ENCODE assay signal across 14 cellular contexts in the genomic region with DNA sequence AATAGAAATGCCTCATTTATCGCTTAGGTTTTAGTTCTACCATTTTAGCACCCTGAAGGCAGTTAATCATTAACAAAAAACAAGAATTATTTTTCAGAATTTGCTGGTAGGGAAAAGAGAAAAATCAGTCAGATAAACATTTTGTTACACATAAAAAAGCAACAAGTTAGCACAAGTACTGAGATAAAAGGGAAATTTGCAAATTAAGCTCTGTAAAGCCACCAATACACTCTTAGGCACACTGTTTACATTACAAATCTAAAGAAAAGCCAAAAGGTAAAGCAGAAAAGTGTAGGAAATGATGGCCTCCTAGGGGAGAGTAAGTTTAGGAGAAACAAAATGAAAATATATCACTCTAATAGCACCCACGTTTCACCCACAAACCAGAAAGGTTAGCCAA. TPM values are rescaled to one million over a fixed set of nuclear protein-coding genes. Genes with fewer than 3 reads are reported as not detected.
DNase-seq lines count a peak whose midpoint lies in the region; ATAC-seq and TF ChIP-seq lines count a peak whose summit lies in the region.
"Had no signal": no experiment of that assay in that cellular context is flagged by ENCODE, and none has a peak within 500 bp of the region (broad histone marks: within the 10 kb centered on the region; RNA-seq: fewer than 3 reads in every experiment).

No MANE protein-coding gene starts in this region.

- H3K9me3 Mint-ChIP-seq in brain (no peaks in the 10 kb centered on the region), neural progenitor cell (no peaks in the 10 kb centered on the region)

- peaks cover 22% of the 10 kb centered on the region for H3K79me2 ChIP-seq in neural progenitor cell (ENCODE audit: low read depth)

- H3F3A ChIP-seq in neural progenitor cell (ENCODE audit: low read depth): peaks cover 22% of the 10 kb centered on the region

- H3K4me2 ChIP-seq in neural progenitor cell: peak overlapping the region; percentile 98

- H3K9me3 ChIP-seq in HUES48 (ENCODE audit: control insufficient read depth, insufficient read depth, low read length): no peaks in the 10 kb centered on the region
- no peaks in the 10 kb centered on the region for H3K9me3 ChIP-seq in neural progenitor cell (ENCODE audit: low read depth)
- H3K9me3 ChIP-seq: SJSA1 had no signal

- H3K4me3 Mint-ChIP-seq in brain (peak overlapping the region; percentile 66 to 96 (median 81)), neural progenitor cell (peak overlapping the region; percentile 63)

- peaks cover 34% of the 10 kb centered on the region for H3K4me1 ChIP-seq in HUES48 (ENCODE audit: control insufficient read depth, insufficient read depth, low read length)
- peaks cover 14% of the 10 kb centered on the region for H3K4me1 ChIP-seq in neural progenitor cell
- H3K4me1 ChIP-seq: SJSA1 had no signal

- H3K27me3 Mint-ChIP-seq in brain (peaks cover 37% of the 10 kb centered on the region), neural progenitor cell (ENCODE audit: insufficient read depth, low read depth) (peaks cover 5% of the 10 kb centered on the region)

- DNase-seq in DMS53 (lab: John Stamatoyannopoulos, UW) (peak; percentile 14), DMS53 treated with DMSO at 0.1 percent for 48 hours (lab: John Stamatoyannopoulos, UW; ENCODE audit: unreplicated experiment) (no peak), neural progenitor cell (ENCODE audit: low spot score) (no peak), NCI-H1417 treated with DMSO at 0.1 percent for 48 hours (lab: John Stamatoyannopoulos, UW) (no peak)
- no peak for DNase-seq in stimulated activated CD8-positive, alpha-beta memory T cell treated with anti-CD3 and anti-CD28 coated beads, Interleukin-4, amount 100 ng/mL, for 48 hours
- DNase-seq: activated CD4-positive, alpha-beta T cell treated with anti-CD3 and anti-CD28 coated beads, Interleukin-2, amount 50 U/mL, for 4 hours; brain microvascular endothelial cell; DMS 273 treated with DMSO at 0.1 percent for 48 hours; stimulated activated CD4-positive, alpha-beta T cell treated with anti-CD3 and anti-CD28 coated beads, Interleukin-15, amount 100 ng/mL, for 24 hours had no signal

- H4K20me1 ChIP-seq in neural progenitor cell (ENCODE audit: low read depth): peaks cover 7% of the 10 kb centered on the region

- H3K4me3 ChIP-seq in HUES48 (ENCODE audit: low read depth, low read length): peak overlapping the region; percentile 92
- peak overlapping the region; percentile 95 for H3K4me3 ChIP-seq in neural progenitor cell
- H3K4me3 ChIP-seq: SJSA1 had no signal

- H3K27ac ChIP-seq in HUES48 (ENCODE audit: low read depth, low read length) (no peak overlapping the region), neural progenitor cell (no peak overlapping the region)
- H3K27ac ChIP-seq: 22Rv1, brain microvascular endothelial cell, SJSA1 had no signal

- H2AFZ ChIP-seq in neural progenitor cell (replicated peaks): no peak overlapping the region

- H3K4me1 Mint-ChIP-seq in brain (peaks cover 32% of the 10 kb centered on the region), neural progenitor cell (peaks cover 13% of the 10 kb centered on the region)

- H3K9ac ChIP-seq in HUES48 (ENCODE audit: low read depth, low read length) (no peak overlapping the region), neural progenitor cell (no peak overlapping the region)

- H3K36me3 ChIP-seq in HUES48 (ENCODE audit: control insufficient read depth, insufficient read depth, low read length) (no peaks in the 10 kb centered on the region), neural progenitor cell (no peaks in the 10 kb centered on the region)
- H3K36me3 ChIP-seq: brain microvascular endothelial cell, SJSA1 had no signal

- no peak for ATAC-seq in HG03354 (IDR thresholded peaks at IDR 0.05; ENCODE audit: poor library complexity, severe bottlenecking, unreplicated experiment)

- H3K36me3 Mint-ChIP-seq in brain (no peaks in the 10 kb centered on the region), neural progenitor cell (no peaks in the 10 kb centered on the region)

- no peak for TF ChIP-seq CTCF in brain (conservative IDR thresholded peaks at IDR 0.05)
- no peak for TF ChIP-seq CTCF in neural progenitor cell (IDR thresholded peaks at IDR 0.05)

- peak overlapping the region in 1 of 5 experiments; percentile 91 for H3K27ac Mint-ChIP-seq in brain
- no peak overlapping the region for H3K27ac Mint-ChIP-seq in neural progenitor cell

- H3K27me3 ChIP-seq in HUES48 (ENCODE audit: control insufficient read depth, insufficient read depth, low read length) (peaks cover 8% of the 10 kb centered on the region), neural progenitor cell (peaks cover 12% of the 10 kb centered on the region)
- H3K27me3 ChIP-seq: brain microvascular endothelial cell had no signal

RNA-seq across cellular contexts. Expression of a gene that starts 1.5 kb away (rescaled TPM):
- 24.1 TPM for polyA plus RNA-seq in brain (ENCODE audit: insufficient read depth, low read depth, low replicate concordance)
- total RNA-seq in neural progenitor cell (ENCODE audit: low replicate concordance): 38.2 and 38.6 TPM in 2 replicates
